Comparison of ENCODE assay signal across 17 cellular contexts in genomic region chr10:59823111-59823510, GRCh38.
DNase-seq lines count a peak whose midpoint lies in the region; ATAC-seq and TF ChIP-seq lines count a peak whose summit lies in the region.
"Had no signal": no experiment of that assay in that cellular context is flagged by ENCODE, and none has a peak within 500 bp of the region (broad histone marks: within the 10 kb centered on the region; RNA-seq: fewer than 3 reads in every experiment).

No MANE protein-coding gene starts in this region.

- in situ Hi-C loops in mammary epithelial cell (cut with MboI; ENCODE audit: low sequenced_read_pairs in 2 of 2) (no loop called here), G401 (cut with HindIII; ENCODE audit: low sequenced_read_pairs) (loop anchor here (5.0 kb wide), 1 partner anchor 84 kb away; the partner anchor contains the start of gene CCDC6)

- no peaks in the 10 kb centered on the region for H3K27me3 Mint-ChIP-seq in MCF 10A (ENCODE audit: insufficient read depth, unreplicated experiment)

- H3K4me2 ChIP-seq in mammary epithelial cell (ENCODE audit: insufficient read depth, low read depth, low read length), result no peak overlapping the region
- H3K4me2 ChIP-seq: BLaER1 had no signal

- H3K36me3 Mint-ChIP-seq in MCF 10A (ENCODE audit: insufficient read depth, unreplicated experiment), result peaks cover 16% of the 10 kb centered on the region

- H3K27me3 ChIP-seq in mammary epithelial cell (ENCODE audit: insufficient read depth, low read length), result no peaks in the 10 kb centered on the region
- no peaks in the 10 kb centered on the region for H3K27me3 ChIP-seq in psoas muscle (ENCODE audit: insufficient read depth in 3 of 3, low read length in 2 of 3)
- H3K27me3 ChIP-seq: BLaER1 had no signal

- BruUV-seq in MCF 10A (replicated peaks; lab: Mats Ljungman, UMichigan) (no TSS peak), mammary epithelial cell (replicated peaks; lab: Mats Ljungman, UMichigan) (no TSS peak)

- POLR2A ChIA-PET in MCF 10A (lab: Yijun Ruan, JAX), result no interaction called here

- peak overlapping the region; percentile 75 for H3K27ac Mint-ChIP-seq in MCF 10A (ENCODE audit: low read depth, unreplicated experiment)
- H3K27ac Mint-ChIP-seq: CD8-positive, alpha-beta T cell had no signal

- dilution Hi-C loops in mammary epithelial cell (cut with HindIII; ENCODE audit: low sequenced_read_pairs), result loop anchor here (25.0 kb wide), 1 partner anchor 586 kb away; no protein-coding TSS in a partner anchor

- H3K9me3 Mint-ChIP-seq in MCF 10A (ENCODE audit: unreplicated experiment), result no peaks in the 10 kb centered on the region
- H3K9me3 Mint-ChIP-seq: CD8-positive, alpha-beta T cell had no signal

- H3K79me2 ChIP-seq in mammary epithelial cell (ENCODE audit: insufficient read depth, low read length), result peaks cover 74% of the 10 kb centered on the region

- H3K4me1 ChIP-seq in mammary epithelial cell (ENCODE audit: insufficient read depth, low read length) (no peaks in the 10 kb centered on the region), psoas muscle (peaks cover 29% of the 10 kb centered on the region)
- H3K4me1 ChIP-seq: BLaER1 had no signal

- no peak overlapping the region for H3K4me3 Mint-ChIP-seq in MCF 10A (ENCODE audit: unreplicated experiment)
- H3K4me3 Mint-ChIP-seq: CD8-positive, alpha-beta T cell had no signal

- WGBS in mammary epithelial cell (ENCODE audit: low coverage, missing lambda C conversion rate), result 100% methylated on average over 6 of the region's 6 CpGs
- WGBS in psoas muscle, 3 donors, result 51 to 88% (median 61%) methylated on average over 6 of the region's 6 CpGs

- no peaks in the 10 kb centered on the region for H4K20me1 ChIP-seq in mammary epithelial cell (ENCODE audit: insufficient read depth, low read length)

- no peaks in the 10 kb centered on the region for H3K9me3 ChIP-seq in mammary epithelial cell (replicated peaks; ENCODE audit: insufficient read depth, low read length)
- H3K9me3 ChIP-seq in psoas muscle, result no peaks in the 10 kb centered on the region
- H3K9me3 ChIP-seq: HAP-1 had no signal

- intact Hi-C loops in MCF 10A (cut with micrococcal nuclease), result no loop called here
- intact Hi-C loops in mammary epithelial cell (cut with micrococcal nuclease), result no loop called here
- intact Hi-C loops in psoas muscle (cut with DNase I), result loop anchor here in 1 of 2 donors (10.0 kb wide), 1 partner anchor 588 kb away; no protein-coding TSS in a partner anchor

- H3K27ac ChIP-seq in mammary epithelial cell (ENCODE audit: insufficient read depth, low read depth, low read length), result no peak overlapping the region
- H3K27ac ChIP-seq in psoas muscle, result no peak overlapping the region
- H3K27ac ChIP-seq: BLaER1, HL-60 had no signal

- H3K9ac ChIP-seq in mammary epithelial cell (ENCODE audit: insufficient read depth, low read length), result no peak overlapping the region
- H3K9ac ChIP-seq: BLaER1 had no signal

- TF ChIP-seq CTCF in MCF 10A (IDR thresholded peaks at IDR 0.05; ENCODE audit: unreplicated experiment) (no peak), mammary epithelial cell (conservative IDR thresholded peaks at IDR 0.05 in 1 of 2, IDR thresholded peaks at IDR 0.05 in 1 of 2; ENCODE audit: extremely low read depth in 1 of 2, insufficient read depth in 1 of 2, low read depth in 1 of 2, low read length in 2 of 2) (no peak), psoas muscle (IDR thresholded peaks at IDR 0.05) (no peak)

- ATAC-seq in psoas muscle (peak in 3 of 4 donors; percentile 26 to 57 (median 30)), HG02981 (IDR thresholded peaks at IDR 0.05; ENCODE audit: unreplicated experiment) (no peak)
- ATAC-seq: CD8-positive, alpha-beta T cell had no signal

- no peak overlapping the region for H2AFZ ChIP-seq in mammary epithelial cell (ENCODE audit: low read depth, low read length)

- H3K4me1 Mint-ChIP-seq in MCF 10A (ENCODE audit: insufficient read depth, unreplicated experiment), result no peaks in the 10 kb centered on the region

- H3K36me3 ChIP-seq in mammary epithelial cell (ENCODE audit: insufficient read depth, low read length) (peaks cover 2% of the 10 kb centered on the region), psoas muscle (ENCODE audit: insufficient read depth in 1 of 2, low read depth in 1 of 2) (no peaks in the 10 kb centered on the region)
- H3K36me3 ChIP-seq: HAP-1 had no signal

- H3K4me3 ChIP-seq in mammary epithelial cell (replicated peaks in 1 of 3; ENCODE audit: insufficient read depth in 1 of 3, low read depth in 2 of 3, low read length in 3 of 3), result no peak overlapping the region
- no peak overlapping the region for H3K4me3 ChIP-seq in psoas muscle
- H3K4me3 ChIP-seq: BLaER1, HAP-1 had no signal

- DNase-seq in MCF 10A (ENCODE audit: unreplicated experiment) (no peak), mammary epithelial cell (no peak), G401 (ENCODE audit: low spot score) (peak; percentile 53), cerebellar cortex (ENCODE audit: low spot score) (peak; percentile 44), psoas muscle (no peak), germinal center (ENCODE audit: low spot score) (no peak)
- DNase-seq: 8988T; CD8-positive, alpha-beta T cell; COR-L47; DMS 273 treated with DMSO at 0.1 percent for 48 hours; DMS53; DND-41; EL had no signal

- CTCF ChIA-PET in MCF 10A (lab: Yijun Ruan, JAX) (interaction anchor here (0.6 to 1.5 kb wide), 6 partner anchors 13 to 928 kb away, joined by 3 to 7 read pairs (median 3); partner anchors contain the start of gene CCDC6), mammary epithelial cell (lab: Charles Lee; ENCODE audit: low non-redundant PET) (no interaction called here)

Comparison
In these comparisons a context has a peak if more than half of its experiments do, and no peak if none do; other contexts are left out.
1. DNase-seq: peak in G401 (single experiment) and cerebellar cortex (single experiment); none in MCF 10A (single experiment), mammary epithelial cell (single experiment), psoas muscle (0 of 2) and germinal center (single experiment).